ENCODE assay signal across 23 cellular contexts in the genomic region with DNA sequence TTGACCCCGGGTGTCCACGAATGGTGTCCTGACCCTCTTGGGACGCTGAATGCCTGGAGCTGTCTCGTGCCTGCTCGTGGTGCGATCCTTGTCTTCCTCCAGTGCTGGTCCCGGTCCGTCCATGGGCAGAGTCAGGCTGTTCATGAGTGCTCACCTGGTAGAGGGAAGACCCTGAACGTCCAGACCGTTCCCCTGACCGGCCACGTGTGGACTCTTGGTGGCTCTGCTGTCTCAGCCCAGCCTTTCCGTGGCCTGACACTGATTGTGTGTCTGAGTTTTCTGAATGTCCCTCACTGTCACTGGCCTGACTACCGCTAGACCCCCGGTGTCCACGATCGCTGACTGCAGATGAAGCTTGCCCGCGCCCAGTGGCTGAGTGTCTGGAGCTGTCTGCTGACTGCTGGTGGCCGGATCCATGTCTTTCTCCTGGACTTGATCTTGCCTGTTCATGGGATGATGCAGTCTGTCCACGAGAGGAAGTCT. TPM values are rescaled to one million over a fixed set of nuclear protein-coding genes. Genes with fewer than 3 reads are reported as not detected.
DNase-seq lines count a peak whose midpoint lies in the region; ATAC-seq, FAIRE-seq and TF ChIP-seq lines count a peak whose summit lies in the region.
"Had no signal": no experiment of that assay in that cellular context is flagged by ENCODE, and none has a peak within 500 bp of the region (broad histone marks: within the 10 kb centered on the region; RNA-seq: fewer than 3 reads in every experiment).

No MANE protein-coding gene starts in this region.

- ATAC-seq in left ventricle myocardium superior (no peak), Right ventricle myocardium superior (ENCODE audit: poor library complexity) (no peak)
- ATAC-seq: GM12878, HepG2 had no signal

- no peak overlapping the region for H3K9ac ChIP-seq in kidney (ENCODE audit: low read length in 2 of 2)

- no peak for FAIRE-seq in kidney (lab: Jason Lieb, UNC)
- FAIRE-seq: A204.1, GM12878, H1, HepG2 had no signal

- H3K4me3 Mint-ChIP-seq in osteocyte (ENCODE audit: unreplicated experiment), result no peak overlapping the region
- H3K4me3 Mint-ChIP-seq: CD4-positive, CD25-positive, alpha-beta regulatory T cell; CD8-positive, alpha-beta memory T cell; H9 had no signal

- H3K27ac ChIP-seq in kidney (ENCODE audit: low read depth in 2 of 2, low read length in 2 of 2), result no peak overlapping the region
- H3K27ac ChIP-seq in spleen, result no peak overlapping the region

- H3K27me3 ChIP-seq in spleen (replicated peaks in 1 of 7), result peaks cover 0 to 9% (median 0%) of the 10 kb centered on the region in 7 donors
- H3K27me3 ChIP-seq: BE2C had no signal

- H3K9me3 Mint-ChIP-seq in osteocyte (ENCODE audit: unreplicated experiment), result peaks cover 28% of the 10 kb centered on the region

- WGBS in spleen, 5 donors, result 92 to 98% (median 94%) methylated on average over 18 to 21 of the region's 21 CpGs

- intact Hi-C loops in left ventricle myocardium superior (cut with micrococcal nuclease) (no loop called here), Right ventricle myocardium superior (cut with DNase I) (no loop called here), kidney (cut with DNase I) (no loop called here), spleen (cut with DNase I; ENCODE audit: low total_unique reads) (no loop called here)

- no peaks in the 10 kb centered on the region for H3K36me3 Mint-ChIP-seq in osteocyte (ENCODE audit: unreplicated experiment)
- H3K36me3 Mint-ChIP-seq: CD4-positive, CD25-positive, alpha-beta regulatory T cell had no signal

- TF ChIP-seq CTCF in kidney (IDR thresholded peaks at IDR 0.05; ENCODE audit: borderline replicate concordance, extremely low read depth, insufficient read depth) (no peak), osteocyte (IDR thresholded peaks at IDR 0.05) (no peak), spleen (IDR thresholded peaks at IDR 0.05 in 8 of 11, conservative IDR thresholded peaks at IDR 0.05 in 3 of 11) (no peak)

- DNase-seq in left ventricle myocardium superior, result peak; percentile 17
- DNase-seq in Right ventricle myocardium superior, result no peak
- peak; percentile 47 for DNase-seq in kidney
- peak; percentile 79 for DNase-seq in osteocyte (ENCODE audit: extremely low spot score, unreplicated experiment)
- peak; percentile 50 for DNase-seq in spleen
- no peak for DNase-seq in NCI-H1436 (lab: John Stamatoyannopoulos, UW)
- no peak for DNase-seq in stimulated activated CD4-positive, alpha-beta T cell treated with anti-CD3 and anti-CD28 coated beads, Interleukin-4, amount 100 ng/mL, for 24 hours
- DNase-seq: ACHN; BE2C; C1 segment of cervical spinal cord; CD4-positive, CD25-positive, alpha-beta regulatory T cell; COR-L47; DMS 273 treated with DMSO at 0.1 percent for 48 hours; DMS53; DND-41; EL; H9 had no signal

- no peaks in the 10 kb centered on the region for H3K4me1 Mint-ChIP-seq in osteocyte (ENCODE audit: unreplicated experiment)
- H3K4me1 Mint-ChIP-seq: CD4-positive, CD25-positive, alpha-beta regulatory T cell; CD8-positive, alpha-beta memory T cell; H9 had no signal

- H3K4me1 ChIP-seq in kidney (ENCODE audit: control insufficient read depth in 1 of 2, insufficient read depth in 1 of 2, low read depth in 1 of 2, low read length in 2 of 2) (no peaks in the 10 kb centered on the region), spleen (no peaks in the 10 kb centered on the region)
- H3K4me1 ChIP-seq: BE2C had no signal

- TF ChIP-seq POLR2A in spleen (IDR thresholded peaks at IDR 0.05), result no peak

- H3K4me3 ChIP-seq in kidney (ENCODE audit: low read length in 2 of 2) (no peak overlapping the region), spleen (no peak overlapping the region)
- H3K4me3 ChIP-seq: GM12878 had no signal

- no peaks in the 10 kb centered on the region for H3K27me3 Mint-ChIP-seq in osteocyte (ENCODE audit: unreplicated experiment)

- H3K9me3 ChIP-seq in kidney (ENCODE audit: control insufficient read depth in 1 of 2, low read length in 2 of 2), result no peaks in the 10 kb centered on the region
- peaks cover 0 to 9% (median 0%) of the 10 kb centered on the region in 8 donors for H3K9me3 ChIP-seq in spleen
- H3K9me3 ChIP-seq: BE2C had no signal

- H3K36me3 ChIP-seq in kidney (ENCODE audit: control insufficient read depth in 1 of 2, insufficient read depth in 2 of 2, low read length in 2 of 2) (no peaks in the 10 kb centered on the region), spleen (no peaks in the 10 kb centered on the region)
- H3K36me3 ChIP-seq: BE2C had no signal

- no peak overlapping the region for H3K27ac Mint-ChIP-seq in osteocyte (ENCODE audit: unreplicated experiment)
- H3K27ac Mint-ChIP-seq: CD4-positive, CD25-positive, alpha-beta regulatory T cell; CD8-positive, alpha-beta memory T cell; H9 had no signal

RNA-seq across cellular contexts. Expression of gene FLG, which starts 11.7 kb away (rescaled TPM):
- total RNA-seq in left ventricle myocardium superior (not detected), Right ventricle myocardium superior (not detected), kidney (not detected), osteocyte (not detected in 2 replicates), spleen (under 1 TPM in 1 of 7 donors, not detected in 6; 0.20 TPM)
- polyA plus RNA-seq in kidney (ENCODE audit: insufficient read depth, low read depth, low replicate concordance) (not detected), spleen (under 1 TPM in 2 of 3 donors, not detected in 1; under 0.01 to 0.03 TPM)
- total RNA-seq: CD4-positive, CD25-positive, alpha-beta regulatory T cell; CD8-positive, alpha-beta memory T cell; G401; GM12878; H1; H9; HepG2 had no signal
- polyA plus RNA-seq: CD4-positive, CD25-positive, alpha-beta regulatory T cell; CD8-positive, alpha-beta memory T cell; GM12878; H1 had no signal

RNA-seq across cellular contexts. Expression of gene FLG2, which starts 46.4 kb away (rescaled TPM):
- not detected for total RNA-seq in left ventricle myocardium superior
- total RNA-seq in Right ventricle myocardium superior, result not detected
- not detected for total RNA-seq in kidney
- not detected for polyA plus RNA-seq in kidney (ENCODE audit: insufficient read depth, low read depth, low replicate concordance)
- total RNA-seq in osteocyte, result not detected in 2 replicates
- under 1 TPM in 1 of 7 donors, not detected in 6; 0.07 TPM for total RNA-seq in spleen
- not detected for polyA plus RNA-seq in spleen
- total RNA-seq: CD4-positive, CD25-positive, alpha-beta regulatory T cell; CD8-positive, alpha-beta memory T cell; G401; GM12878; H1; H9; HepG2 had no signal
- polyA plus RNA-seq: CD4-positive, CD25-positive, alpha-beta regulatory T cell; CD8-positive, alpha-beta memory T cell; GM12878; H1; HepG2 had no signal

Comparison
In these comparisons a context has a peak if more than half of its experiments do, and no peak if none do; other contexts are left out.
1. DNase-seq: peak in left ventricle myocardium superior (single experiment), kidney (single experiment), osteocyte (single experiment) and spleen (single experiment); none in Right ventricle myocardium superior (single experiment), NCI-H1436 (single experiment) and stimulated activated CD4-positive, alpha-beta T cell treated with anti-CD3 and anti-CD28 coated beads, Interleukin-4, amount 100 ng/mL, for 24 hours (single experiment).